Comparison of ENCODE assay signal across 27 cellular contexts in the genomic region with DNA sequence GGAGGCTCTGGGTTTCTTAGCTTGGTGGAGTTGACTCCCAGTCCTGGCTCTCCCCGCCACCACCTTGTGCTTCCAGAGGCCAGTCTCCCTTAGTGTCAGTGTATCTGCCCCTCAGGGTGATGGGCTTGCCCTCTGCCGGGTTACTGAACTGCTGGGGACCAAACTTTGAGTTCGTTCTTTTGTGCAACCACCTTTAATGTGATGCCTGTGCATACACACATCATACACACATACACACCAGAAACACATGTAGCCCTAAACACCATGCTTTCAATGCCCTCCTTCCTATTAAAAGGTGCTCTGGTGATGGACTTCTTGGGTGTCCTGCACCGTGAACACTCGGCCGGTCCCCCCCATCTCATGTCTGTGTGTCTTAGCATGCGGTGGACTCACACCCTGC.
"Had no signal": no experiment of that assay in that cellular context is flagged by ENCODE, and none has a peak within 500 bp of the region (broad histone marks: within the 10 kb centered on the region; RNA-seq: fewer than 3 reads in every experiment).

No MANE protein-coding gene starts in this region.

- ATAC-seq: lower lobe of right lung; natural killer cell; right cardiac atrium; sciatic nerve; stimulated activated naive B cell treated with anti-CD40 and anti-IgM and Interleukin-4, amounts not matched to agents 10 μg/mL and 1 μg/mL and 100 μg/mL, for 72 hours; stimulated activated naive CD8-positive, alpha-beta T cell treated with anti-CD3 and anti-CD28 coated beads, Interleukin-15, Interleukin-2, amounts not matched to agents 100 U/mL and 50 U/mL, for 24 hours; upper lobe of right lung had no signal

- H3K9me3 Mint-ChIP-seq: immature natural killer cell; mesothelial cell of epicardium; naive B cell; natural killer cell; nephron progenitor cell; neural progenitor cell; stimulated activated naive B cell treated with anti-CD40 and anti-IgM and Interleukin-4, amounts not matched to agents 10 μg/mL and 1 μg/mL and 100 μg/mL, for 72 hours had no signal

- H3K4me1 ChIP-seq: neural progenitor cell, stomach, testis, thyroid gland, uterus had no signal

- DNase-seq: hypothalamus; immature natural killer cell; lower lobe of right lung; mesendoderm; naive B cell; natural killer cell; nephron progenitor cell; occipital lobe; ovary; right cardiac atrium; stimulated activated CD4-positive, alpha-beta T cell treated with anti-CD3 and anti-CD28 coated beads, Interleukin-12 subunit alpha, Interleukin-12 subunit beta, amount 100 ng/mL, for 4 hours; stimulated activated CD4-positive, alpha-beta T cell treated with anti-CD3 and anti-CD28 coated beads, Interleukin-15, amount 100 ng/mL, for 24 hours; stimulated activated CD4-positive, alpha-beta T cell treated with anti-CD3 and anti-CD28 coated beads, Interleukin-2, amount 100 ng/mL, for 24 hours; stimulated activated CD4-positive, alpha-beta T cell treated with anti-CD3 and anti-CD28 coated beads, Interleukin-4, amount 100 ng/mL, for 1 hour; stimulated activated naive B cell treated with anti-CD40 and anti-IgM and Interleukin-4, amounts not matched to agents 10 μg/mL and 1 μg/mL and 100 μg/mL, for 72 hours; stimulated activated naive CD8-positive, alpha-beta T cell treated with anti-CD3 and anti-CD28 coated beads, Interleukin-15, Interleukin-2, amounts not matched to agents 100 U/mL and 50 U/mL, for 24 hours; stomach; testis; thyroid gland; trophoblast cell; upper lobe of right lung; uterus had no signal

- H3K4me3 Mint-ChIP-seq: immature natural killer cell; mesothelial cell of epicardium; naive B cell; natural killer cell; nephron progenitor cell; neural progenitor cell; stimulated activated naive B cell treated with anti-CD40 and anti-IgM and Interleukin-4, amounts not matched to agents 10 μg/mL and 1 μg/mL and 100 μg/mL, for 72 hours had no signal

- H3K9ac ChIP-seq: neural progenitor cell had no signal

- H3K27ac Mint-ChIP-seq: immature natural killer cell; mesothelial cell of epicardium; natural killer cell; nephron progenitor cell; neural progenitor cell; stimulated activated naive B cell treated with anti-CD40 and anti-IgM and Interleukin-4, amounts not matched to agents 10 μg/mL and 1 μg/mL and 100 μg/mL, for 72 hours had no signal

- H3K27me3 Mint-ChIP-seq: naive B cell; stimulated activated naive B cell treated with anti-CD40 and anti-IgM and Interleukin-4, amounts not matched to agents 10 μg/mL and 1 μg/mL and 100 μg/mL, for 72 hours had no signal

- H3K4me1 Mint-ChIP-seq: mesothelial cell of epicardium had no signal

- H3K27ac ChIP-seq: lower lobe of right lung, neural progenitor cell, neutrophil, ovary, skin epidermis, stomach, testis, thyroid gland, upper lobe of right lung, uterus had no signal

- H3K27me3 ChIP-seq: neural progenitor cell, neutrophil, ovary, stomach, testis, thyroid gland, upper lobe of right lung, uterus had no signal

- H3K9me3 ChIP-seq: lower lobe of right lung, neutrophil, ovary, stomach, testis, thyroid gland, upper lobe of right lung, uterus had no signal

- H3K4me3 ChIP-seq: lower lobe of right lung, neural progenitor cell, ovary, skin epidermis, stomach, testis, thyroid gland, upper lobe of right lung, uterus had no signal

- H3K36me3 Mint-ChIP-seq: natural killer cell had no signal

- H3K36me3 ChIP-seq: neural progenitor cell, neutrophil, ovary, thyroid gland, uterus had no signal
